8 cellular contexts compared by ENCODE assay signal in genomic region chr3:11544413-11545181, GRCh38.
DNase-seq lines count a peak whose midpoint lies in the region; ATAC-seq and TF ChIP-seq lines count a peak whose summit lies in the region.
"Had no signal": no experiment of that assay in that cellular context is flagged by ENCODE, and none has a peak within 500 bp of the region (broad histone marks: within the 10 kb centered on the region; RNA-seq: fewer than 3 reads in every experiment).

No MANE protein-coding gene starts in this region.

- no peak overlapping the region for H2AFZ ChIP-seq in hepatocyte

- H3K4me1 ChIP-seq in adipocyte (ENCODE audit: control insufficient read depth, insufficient read depth, low read length) (peaks cover 34% of the 10 kb centered on the region), hepatocyte (ENCODE audit: insufficient read depth) (peaks cover 14% of the 10 kb centered on the region), thoracic aorta (ENCODE audit: control insufficient read depth in 1 of 2, low read depth in 2 of 2) (peaks cover 6 to 43% of the 10 kb centered on the region in 2 donors)
- H3K4me1 ChIP-seq: prostate gland had no signal

- 75% methylated on average over 17 of the region's 17 CpGs for WGBS in hepatocyte (ENCODE audit: low lambda C conversion rate, missing lambda C conversion rate)

- no peaks in the 10 kb centered on the region for H3K79me2 ChIP-seq in hepatocyte

- peak overlapping the region; percentile 43 for H3K27ac ChIP-seq in hepatocyte
- H3K27ac ChIP-seq in thoracic aorta = peak overlapping the region; percentile 72 to 77

- H3K27me3 ChIP-seq in adipocyte (replicated peaks; ENCODE audit: control insufficient read depth, insufficient read depth, low read length) (no peaks in the 10 kb centered on the region), hepatocyte (no peaks in the 10 kb centered on the region), thoracic aorta (replicated peaks; ENCODE audit: insufficient read depth) (no peaks in the 10 kb centered on the region)

- no peak overlapping the region for H3K4me2 ChIP-seq in hepatocyte

- TF ChIP-seq CTCF in hepatocyte (IDR thresholded peaks at IDR 0.05; ENCODE audit: poor library complexity) = no peak
- TF ChIP-seq CTCF in thoracic aorta (IDR thresholded peaks at IDR 0.05) = no peak

- H3K36me3 ChIP-seq in adipocyte (ENCODE audit: control insufficient read depth, insufficient read depth, low read length, severe bottlenecking) = no peaks in the 10 kb centered on the region
- H3K36me3 ChIP-seq in hepatocyte (replicated peaks; ENCODE audit: insufficient read depth, low read depth) = no peaks in the 10 kb centered on the region
- no peaks in the 10 kb centered on the region for H3K36me3 ChIP-seq in thoracic aorta
- H3K36me3 ChIP-seq: prostate gland had no signal

- H3K4me3 ChIP-seq in adipocyte (ENCODE audit: low read length) (peak overlapping the region; percentile 40), hepatocyte (no peak overlapping the region), thoracic aorta (no peak overlapping the region)
- H3K4me3 ChIP-seq: prostate gland had no signal

- H3K9me2 ChIP-seq in hepatocyte (replicated peaks; ENCODE audit: insufficient read depth) = no peaks in the 10 kb centered on the region

- H3K9me3 ChIP-seq in adipocyte (ENCODE audit: control insufficient read depth, low read length) (peaks cover 6% of the 10 kb centered on the region), hepatocyte (ENCODE audit: low read depth) (no peaks in the 10 kb centered on the region), thoracic aorta (no peaks in the 10 kb centered on the region)
- H3K9me3 ChIP-seq: prostate gland had no signal

- no peak for ATAC-seq in thoracic aorta (ENCODE audit: insufficient number of reproducible peaks, low FRiP score, low read depth)

- H3K9ac ChIP-seq in adipocyte (ENCODE audit: low read length) = peak overlapping the region; percentile 87

- DNase-seq in KG1 (lab: John Stamatoyannopoulos, UW) = peak; percentile 9
- no peak for DNase-seq in adipocyte (ENCODE audit: low read depth)
- DNase-seq in hepatocyte (ENCODE audit: low spot score) = no peak
- no peak for DNase-seq in thoracic aorta (ENCODE audit: low spot score)
- DNase-seq in epidermal melanocyte (ENCODE audit: insufficient read length, low spot score) = no peak
- no peak for DNase-seq in NCI-H1105 (lab: John Stamatoyannopoulos, UW)
- no peak for DNase-seq in LoVo (ENCODE audit: low spot score)

- H4K20me1 ChIP-seq in hepatocyte (ENCODE audit: insufficient read depth, poor library complexity, severe bottlenecking) = no peaks in the 10 kb centered on the region
